In genomic region chr11:34425863-34426262, GRCh38 we compare ENCODE assay signal across 18 cellular contexts. TPM values are rescaled to one million over a fixed set of nuclear protein-coding genes. Genes with fewer than 3 reads are reported as not detected.
DNase-seq lines count a peak whose midpoint lies in the region; ATAC-seq and TF ChIP-seq lines count a peak whose summit lies in the region.
"Had no signal": no experiment of that assay in that cellular context is flagged by ENCODE, and none has a peak within 500 bp of the region (broad histone marks: within the 10 kb centered on the region; RNA-seq: fewer than 3 reads in every experiment).

No MANE protein-coding gene starts in this region.

- no peak for ATAC-seq in gastroesophageal sphincter
- no peak for ATAC-seq in natural killer cell treated with Interleukin-12 subunit alpha and Interleukin-12 subunit beta and Interleukin-15 and Interleukin-18, amount 100 ng/mL, for 72 hours

- H3K4me3 Mint-ChIP-seq in natural killer cell treated with Interleukin-12 subunit alpha and Interleukin-12 subunit beta and Interleukin-15 and Interleukin-18, amount 100 ng/mL, for 72 hours = no peak overlapping the region

- DNase-seq in SKM-1 treated with dmso at 0.1 percent for 144 hours (lab: John Stamatoyannopoulos, UW; ENCODE audit: unreplicated experiment) (peak; percentile 82), SKM-1 (lab: John Stamatoyannopoulos, UW; ENCODE audit: unreplicated experiment) (no peak), PC-9 (no peak), iris pigment epithelial cell (ENCODE audit: low read depth) (peak; percentile 17), vagina (ENCODE audit: extremely low spot score in 2 of 2) (no peak), iPS-NIHi7 (ENCODE audit: extremely low spot score) (no peak)
- DNase-seq in natural killer cell treated with Interleukin-12 subunit alpha and Interleukin-12 subunit beta and Interleukin-15 and Interleukin-18, amount 100 ng/mL, for 72 hours (ENCODE audit: low spot score) = no peak
- DNase-seq: activated CD4-positive, alpha-beta T cell treated with anti-CD3 and anti-CD28 coated beads, Interleukin-2, amount 50 U/mL, for 1 hour; effector CD8-positive, alpha-beta T cell; heart left ventricle; left ventricle myocardium inferior; NCI-H345; Peyer's patch; T-helper 9 cell had no signal

- no peaks in the 10 kb centered on the region for H3K27me3 ChIP-seq in PC-9 (ENCODE audit: insufficient read depth, low read depth)
- no peaks in the 10 kb centered on the region for H3K27me3 ChIP-seq in vagina
- no peaks in the 10 kb centered on the region for H3K27me3 ChIP-seq in gastroesophageal sphincter
- H3K27me3 ChIP-seq: Peyer's patch had no signal

- H4K20me1 ChIP-seq in PC-9 (ENCODE audit: insufficient read depth) = no peaks in the 10 kb centered on the region

- H2AFZ ChIP-seq in PC-9 = peak overlapping the region; percentile 57; the same call in 1 of the 2 replicates

- H3K9me3 ChIP-seq in PC-9 (ENCODE audit: insufficient read depth, low read depth) (no peaks in the 10 kb centered on the region), vagina (no peaks in the 10 kb centered on the region), gastroesophageal sphincter (no peaks in the 10 kb centered on the region)
- H3K9me3 ChIP-seq: heart left ventricle, left ventricle myocardium inferior, Peyer's patch had no signal

- H3K4me1 Mint-ChIP-seq in natural killer cell treated with Interleukin-12 subunit alpha and Interleukin-12 subunit beta and Interleukin-15 and Interleukin-18, amount 100 ng/mL, for 72 hours (ENCODE audit: low read depth in 2 of 2) = no peaks in the 10 kb centered on the region
- H3K4me1 Mint-ChIP-seq: brain had no signal

- TF ChIP-seq CTCF in PC-9 (conservative IDR thresholded peaks at IDR 0.05) = no peak
- no peak for TF ChIP-seq CTCF in vagina (IDR thresholded peaks at IDR 0.05)
- no peak for TF ChIP-seq CTCF in gastroesophageal sphincter (IDR thresholded peaks at IDR 0.05)

- no peaks in the 10 kb centered on the region for H3K36me3 Mint-ChIP-seq in natural killer cell treated with Interleukin-12 subunit alpha and Interleukin-12 subunit beta and Interleukin-15 and Interleukin-18, amount 100 ng/mL, for 72 hours
- H3K36me3 Mint-ChIP-seq: brain had no signal

- peak overlapping the region; percentile 89 for H3K27ac ChIP-seq in PC-9
- H3K27ac ChIP-seq in vagina = peak overlapping the region; percentile 33
- no peak overlapping the region for H3K27ac ChIP-seq in gastroesophageal sphincter
- H3K27ac ChIP-seq: 22Rv1, left ventricle myocardium inferior, Peyer's patch had no signal

- H3K79me2 ChIP-seq in PC-9 (ENCODE audit: low read depth) = no peaks in the 10 kb centered on the region

- H3K36me3 ChIP-seq in PC-9 (ENCODE audit: low read depth) (no peaks in the 10 kb centered on the region), vagina (no peaks in the 10 kb centered on the region), gastroesophageal sphincter (no peaks in the 10 kb centered on the region)
- H3K36me3 ChIP-seq: heart left ventricle, left ventricle myocardium inferior, Peyer's patch had no signal

- H3K4me1 ChIP-seq in PC-9 (replicated peaks; ENCODE audit: insufficient read depth) (peaks cover 54% of the 10 kb centered on the region), vagina (peaks cover 11% of the 10 kb centered on the region), gastroesophageal sphincter (peaks cover 0 to 12% (median 3%) of the 10 kb centered on the region in 3 donors)
- H3K4me1 ChIP-seq: Peyer's patch had no signal

- peaks cover 49% of the 10 kb centered on the region for H3F3A ChIP-seq in PC-9 (ENCODE audit: insufficient read depth, low read depth)

- POLR2A ChIA-PET in PC-9 (lab: Charles Lee; ENCODE audit: unreplicated experiment) = no interaction called here

- peaks cover 21 to 28% of the 10 kb centered on the region in 2 donors for H3K27me3 Mint-ChIP-seq in natural killer cell treated with Interleukin-12 subunit alpha and Interleukin-12 subunit beta and Interleukin-15 and Interleukin-18, amount 100 ng/mL, for 72 hours

- BruUV-seq in PC-9 (replicated peaks; lab: Mats Ljungman, UMichigan) = no TSS peak

- WGBS in gastroesophageal sphincter (ENCODE audit: low coverage in 1 of 2), 2 donors = 82 to 94% methylated on average over 2 of the region's 2 CpGs

- TF ChIP-seq EP300 in gastroesophageal sphincter (IDR thresholded peaks at IDR 0.05) = no peak

- no peak overlapping the region for H3K27ac Mint-ChIP-seq in natural killer cell treated with Interleukin-12 subunit alpha and Interleukin-12 subunit beta and Interleukin-15 and Interleukin-18, amount 100 ng/mL, for 72 hours

- TF ChIP-seq POLR2A in vagina (IDR thresholded peaks at IDR 0.05) (no peak), gastroesophageal sphincter (IDR thresholded peaks at IDR 0.05) (no peak)

- CTCF ChIA-PET in PC-9 (lab: Charles Lee) = no interaction called here

- peak overlapping the region; percentile 61 for H3K4me2 ChIP-seq in PC-9

- H3K4me3 ChIP-seq in PC-9 (no peak overlapping the region), vagina (no peak overlapping the region), gastroesophageal sphincter (no peak overlapping the region)
- H3K4me3 ChIP-seq: heart left ventricle, left ventricle myocardium inferior, Peyer's patch, skin epidermis had no signal

- no peaks in the 10 kb centered on the region for H3K9me3 Mint-ChIP-seq in natural killer cell treated with Interleukin-12 subunit alpha and Interleukin-12 subunit beta and Interleukin-15 and Interleukin-18, amount 100 ng/mL, for 72 hours

- no peaks in the 10 kb centered on the region for H3K9me2 ChIP-seq in PC-9 (ENCODE audit: insufficient read depth)

- intact Hi-C loops in PC-9 (cut with micrococcal nuclease; ENCODE audit: unreplicated experiment) = no loop called here
- intact Hi-C loops in vagina (cut with DNase I) = no loop called here

RNA-seq across cellular contexts. Expression of gene CAT, which starts 12.9 kb away (rescaled TPM):
- total RNA-seq in PC-9 (2021) (54.4 and 63.4 TPM in 2 replicates), vagina (108 TPM), gastroesophageal sphincter (100 to 1,000 TPM in 3 of 4 donors, 10 to 100 TPM in 1; 81.0 to 213 (median 125) TPM)
- 10 to 100 TPM; 11.2 to 22.2 TPM for total RNA-seq in natural killer cell treated with Interleukin-12 subunit alpha and Interleukin-12 subunit beta and Interleukin-15 and Interleukin-18, amount 100 ng/mL, for 72 hours

Comparison
In these comparisons a context has a peak if more than half of its experiments do, and no peak if none do; other contexts are left out.
1. DNase-seq: peak in SKM-1 treated with dmso at 0.1 percent for 144 hours (single experiment) and iris pigment epithelial cell (single experiment); none in SKM-1 (single experiment), PC-9 (0 of 2), vagina (0 of 2), natural killer cell treated with Interleukin-12 subunit alpha and Interleukin-12 subunit beta and Interleukin-15 and Interleukin-18, amount 100 ng/mL, for 72 hours (single experiment) and iPS-NIHi7 (single experiment).
2. H3K27ac ChIP-seq: peak in PC-9 (single experiment) and vagina (single experiment); none in gastroesophageal sphincter (0 of 4).